In the genomic region with DNA sequence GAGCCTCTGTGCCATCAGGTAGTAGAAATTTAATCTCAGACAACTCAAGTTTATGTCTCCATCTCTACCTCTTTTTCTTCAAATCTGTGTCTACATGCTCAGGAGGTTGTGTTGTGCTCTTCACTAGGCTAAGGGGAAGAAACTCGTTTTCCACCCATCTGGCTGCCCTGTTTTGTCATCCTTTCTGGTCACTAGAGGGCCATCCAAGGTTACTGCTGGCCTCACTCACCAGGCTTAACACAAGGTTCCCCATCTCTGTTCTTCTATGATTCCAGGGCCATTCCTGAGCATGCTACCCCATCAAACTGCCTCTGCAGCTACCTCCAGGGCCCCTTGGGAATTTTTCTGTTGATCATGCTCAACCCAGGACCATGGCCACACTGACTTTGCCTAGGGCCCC, we compare ENCODE assay signal across 13 cellular contexts.
DNase-seq lines count a peak whose midpoint lies in the region; ATAC-seq, FAIRE-seq and TF ChIP-seq lines count a peak whose summit lies in the region.
"Had no signal": no experiment of that assay in that cellular context is flagged by ENCODE, and none has a peak within 500 bp of the region (broad histone marks: within the 10 kb centered on the region; RNA-seq: fewer than 3 reads in every experiment).

No MANE protein-coding gene starts in this region.

- in situ Hi-C loops in G401 (cut with HindIII; ENCODE audit: low sequenced_read_pairs): no loop called here

- H3K27ac ChIP-seq in SK-N-SH (ENCODE audit: low read depth in 2 of 2, low read length in 1 of 2): no peak overlapping the region

- no peak overlapping the region for H3K4me3 Mint-ChIP-seq in neural crest cell
- no peak overlapping the region for H3K4me3 Mint-ChIP-seq in nephron progenitor cell
- H3K4me3 Mint-ChIP-seq: CD14-positive monocyte, T-cell had no signal

- H3K4me2 ChIP-seq in SK-N-SH: no peak overlapping the region

- peaks cover 8% of the 10 kb centered on the region for H3K4me1 Mint-ChIP-seq in neural crest cell
- peaks cover 7% of the 10 kb centered on the region for H3K4me1 Mint-ChIP-seq in nephron progenitor cell
- H3K4me1 Mint-ChIP-seq: CD14-positive monocyte, T-cell had no signal

- no peaks in the 10 kb centered on the region for H3F3A ChIP-seq in SK-N-SH (replicated peaks; ENCODE audit: insufficient read depth)

- no peaks in the 10 kb centered on the region for H3K27me3 Mint-ChIP-seq in neural crest cell (ENCODE audit: low read depth)
- H3K27me3 Mint-ChIP-seq in nephron progenitor cell (ENCODE audit: low read depth, poor library complexity): peaks cover 5% of the 10 kb centered on the region
- H3K27me3 Mint-ChIP-seq: T-cell had no signal

- ATAC-seq in GM21619 (IDR thresholded peaks at IDR 0.05; ENCODE audit: unreplicated experiment): no peak
- ATAC-seq: T-cell had no signal

- H3K9me2 ChIP-seq in SK-N-SH: no peaks in the 10 kb centered on the region

- FAIRE-seq in GM19239 (lab: Jason Lieb, UNC): no peak
- FAIRE-seq: islet of Langerhans had no signal

- CTCF ChIA-PET in SK-N-SH (lab: Yijun Ruan, JAX): interaction anchor here (1.0 to 1.1 kb wide), 2 partner anchors 20 to 1170 kb away, joined by 3 read pairs; no protein-coding TSS in a partner anchor

- 6% methylated on average over 1 of the region's 1 CpG for WGBS in SK-N-SH (ENCODE audit: low lambda C conversion rate)

- H3K27ac Mint-ChIP-seq in neural crest cell (ENCODE audit: unreplicated experiment) (no peak overlapping the region), nephron progenitor cell (no peak overlapping the region)
- H3K27ac Mint-ChIP-seq: CD14-positive monocyte, T-cell had no signal

- TF ChIP-seq EP300 in SK-N-SH (IDR thresholded peaks at IDR 0.05; ENCODE audit: borderline replicate concordance in 1 of 2, low read depth in 1 of 2, low read length in 1 of 2): no peak

- H3K79me2 ChIP-seq in SK-N-SH (ENCODE audit: insufficient read depth): no peaks in the 10 kb centered on the region

- H3K4me3 ChIP-seq in SK-N-SH (ENCODE audit: low read depth in 2 of 2, low read length in 1 of 2): no peak overlapping the region

- H3K9ac ChIP-seq in SK-N-SH: no peak overlapping the region

- POLR2A ChIA-PET in SK-N-SH (lab: Yijun Ruan, JAX): no interaction called here

- intact Hi-C loops in head of caudate nucleus (cut with DNase I): no loop called here

- peak; percentile 69 for DNase-seq in G401 (ENCODE audit: low spot score)
- DNase-seq in SK-N-SH: peak; percentile 12
- peak in 33 of 42 donors; percentile 6 to 76 (median 37) for DNase-seq in head of caudate nucleus
- no peak for DNase-seq in neural crest cell (ENCODE audit: low read depth, low spot score)
- DNase-seq in NCI-H146 treated with DMSO at 0.1 percent for 48 hours (lab: John Stamatoyannopoulos, UW; ENCODE audit: unreplicated experiment): no peak
- DNase-seq in nephron progenitor cell: no peak
- no peak for DNase-seq in GM19239 (ENCODE audit: insufficient read length, low spot score)
- DNase-seq: NCI-H1092; NK-92 treated with Interleukin-12 subunit alpha and Interleukin-12 subunit beta, amount 100 ng/mL, for 24 hours; T-cell had no signal

- H3K4me1 ChIP-seq in SK-N-SH (ENCODE audit: control insufficient read depth in 1 of 2, insufficient read depth in 2 of 2, low read depth in 1 of 2, low read length in 1 of 2): no peaks in the 10 kb centered on the region; a peak in 1 of 4 replicates

- no peaks in the 10 kb centered on the region for H3K36me3 ChIP-seq in SK-N-SH (replicated peaks in 1 of 2; ENCODE audit: control insufficient read depth in 1 of 2, insufficient read depth in 2 of 2, low read length in 1 of 2)

- no peaks in the 10 kb centered on the region for H3K27me3 ChIP-seq in SK-N-SH (ENCODE audit: insufficient read depth)

- TF ChIP-seq CTCF in SK-N-SH (IDR thresholded peaks at IDR 0.05) (peak; percentile 22), neural crest cell (conservative IDR thresholded peaks at IDR 0.05) (peak; percentile 26), nephron progenitor cell (IDR thresholded peaks at IDR 0.05) (no peak)

- H3K9me3 ChIP-seq in SK-N-SH: no peaks in the 10 kb centered on the region

- peak; percentile 63 for TF ChIP-seq RAD21 in SK-N-SH (IDR thresholded peaks at IDR 0.05; ENCODE audit: low read length)

- H3K36me3 Mint-ChIP-seq in neural crest cell (ENCODE audit: low read depth) (no peaks in the 10 kb centered on the region), nephron progenitor cell (ENCODE audit: low read depth) (no peaks in the 10 kb centered on the region)
- H3K36me3 Mint-ChIP-seq: CD14-positive monocyte, T-cell had no signal

- H3K9me3 Mint-ChIP-seq in neural crest cell (no peaks in the 10 kb centered on the region), nephron progenitor cell (peaks cover 9% of the 10 kb centered on the region)

- no peak overlapping the region for H2AFZ ChIP-seq in SK-N-SH (ENCODE audit: low read depth)

- H4K20me1 ChIP-seq in SK-N-SH (ENCODE audit: insufficient read depth): no peaks in the 10 kb centered on the region

TF ChIP-seq in SK-N-SH, 30 proteins besides CTCF, POLR2A, EP300 and RAD21:
- TF ChIP-seq SMC3 (IDR thresholded peaks at IDR 0.05; ENCODE audit: low read depth, low read length) (peak; percentile 23; the same call in 1 of the 2 replicates), MEF2A (IDR thresholded peaks at IDR 0.05; ENCODE audit: borderline replicate concordance, low read depth) (no peak), FOXM1 (IDR thresholded peaks at IDR 0.05; ENCODE audit: low read depth) (no peak), ELF1 (IDR thresholded peaks at IDR 0.05) (no peak)
TF ChIP-seq in SK-N-SH: peak in this region for 1.

Comparison
In these comparisons a context has a peak if more than half of its experiments do, and no peak if none do; other contexts are left out.
1. DNase-seq: peak in G401 (single experiment), SK-N-SH (single experiment) and head of caudate nucleus (33 of 42); none in neural crest cell (single experiment), NCI-H146 treated with DMSO at 0.1 percent for 48 hours (single experiment), nephron progenitor cell (single experiment) and GM19239 (single experiment).